ENCODE assay signal across 15 cellular contexts in the genomic region with DNA sequence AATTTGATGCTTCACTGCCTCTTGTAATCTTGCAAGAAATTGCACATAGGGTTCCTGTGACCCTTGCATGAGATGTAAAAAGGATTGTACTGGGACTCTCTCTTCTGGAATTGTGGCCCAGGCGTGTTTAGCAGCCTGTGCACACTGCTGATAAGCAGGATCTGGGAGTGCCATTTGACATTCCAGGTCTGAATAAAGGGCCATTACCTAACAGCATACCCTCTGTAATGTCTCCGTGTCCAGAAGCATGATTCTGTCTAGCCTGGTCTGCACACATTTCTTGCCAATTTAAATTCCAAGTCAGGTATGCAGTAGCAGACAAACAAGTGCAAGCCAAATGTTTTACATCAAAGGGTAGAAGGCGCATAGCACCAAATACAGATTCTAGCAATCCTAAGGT. TPM values are rescaled to one million over a fixed set of nuclear protein-coding genes. Genes with fewer than 3 reads are reported as not detected.
"Had no signal": no experiment of that assay in that cellular context is flagged by ENCODE, and none has a peak within 500 bp of the region (broad histone marks: within the 10 kb centered on the region; RNA-seq: fewer than 3 reads in every experiment).

No MANE protein-coding gene starts in this region.

- H3K27me3 Mint-ChIP-seq: activated naive CD8-positive, alpha-beta T cell treated with anti-CD3 and anti-CD28 coated beads, Interleukin-2, amount 50 U/mL, for 24 hours had no signal

- H3K4me1 ChIP-seq: pancreas, tibial nerve had no signal

- ATAC-seq: activated CD8-positive, alpha-beta T cell treated with anti-CD3 and anti-CD28 coated beads for 36 hours; activated naive CD8-positive, alpha-beta T cell treated with anti-CD3 and anti-CD28 coated beads, Interleukin-2, amount 50 U/mL, for 24 hours; gastrocnemius medialis; pancreas had no signal

- DNase-seq: activated CD8-positive, alpha-beta T cell treated with anti-CD3 and anti-CD28 coated beads for 36 hours; activated naive CD4-positive, alpha-beta T cell treated with anti-CD3 and anti-CD28 coated beads for 36 hours; activated naive CD8-positive, alpha-beta T cell treated with anti-CD3 and anti-CD28 coated beads, Interleukin-2, amount 50 U/mL, for 24 hours; activated T-cell treated with anti-CD3 and anti-CD28 coated beads, Interleukin-2, amount 50 U/mL, for 24 hours; aorta; brain microvascular endothelial cell; gastrocnemius medialis; heart right ventricle; mammary epithelial cell; pancreas; T1000 had no signal

- H3K4me3 ChIP-seq: coronary artery, gastrocnemius medialis, heart right ventricle, pancreas, tibial nerve had no signal

- H3K27ac ChIP-seq: brain microvascular endothelial cell, coronary artery, gastrocnemius medialis, pancreas, tibial nerve had no signal

- H3K9me3 Mint-ChIP-seq: activated CD4-positive, alpha-beta T cell treated with anti-CD3 and anti-CD28 coated beads, Interleukin-2, amount 10 ng/mL, durations not matched to agents 24 days and 14 days; activated CD8-positive, alpha-beta T cell treated with anti-CD3 and anti-CD28 coated beads for 36 hours; activated naive CD4-positive, alpha-beta T cell treated with anti-CD3 and anti-CD28 coated beads for 36 hours; activated naive CD8-positive, alpha-beta T cell treated with anti-CD3 and anti-CD28 coated beads, Interleukin-2, amount 50 U/mL, for 24 hours; activated T-cell treated with anti-CD3 and anti-CD28 coated beads, Interleukin-2, amount 50 U/mL, for 24 hours; stimulated activated naive CD8-positive, alpha-beta T cell treated with anti-CD3 and anti-CD28 coated beads, Interleukin-15, Interleukin-2, amounts not matched to agents 100 ng/mL and 50 ng/mL, for 24 hours had no signal

- H3K4me1 Mint-ChIP-seq: activated naive CD8-positive, alpha-beta T cell treated with anti-CD3 and anti-CD28 coated beads, Interleukin-2, amount 50 U/mL, for 24 hours had no signal

- H3K27me3 ChIP-seq: gastrocnemius medialis, heart right ventricle, pancreas, tibial nerve had no signal

- H3K27ac Mint-ChIP-seq: activated CD4-positive, alpha-beta T cell treated with anti-CD3 and anti-CD28 coated beads, Interleukin-2, amount 10 ng/mL, durations not matched to agents 24 days and 14 days; activated CD8-positive, alpha-beta T cell treated with anti-CD3 and anti-CD28 coated beads for 36 hours; activated naive CD4-positive, alpha-beta T cell treated with anti-CD3 and anti-CD28 coated beads for 36 hours; activated naive CD8-positive, alpha-beta T cell treated with anti-CD3 and anti-CD28 coated beads, Interleukin-2, amount 50 U/mL, for 24 hours; activated T-cell treated with anti-CD3 and anti-CD28 coated beads, Interleukin-2, amount 50 U/mL, for 24 hours; stimulated activated naive CD8-positive, alpha-beta T cell treated with anti-CD3 and anti-CD28 coated beads, Interleukin-15, Interleukin-2, amounts not matched to agents 100 ng/mL and 50 ng/mL, for 24 hours had no signal

- H3K4me3 Mint-ChIP-seq: activated CD4-positive, alpha-beta T cell treated with anti-CD3 and anti-CD28 coated beads, Interleukin-2, amount 10 ng/mL, durations not matched to agents 24 days and 14 days; activated CD8-positive, alpha-beta T cell treated with anti-CD3 and anti-CD28 coated beads for 36 hours; activated naive CD4-positive, alpha-beta T cell treated with anti-CD3 and anti-CD28 coated beads for 36 hours; activated naive CD8-positive, alpha-beta T cell treated with anti-CD3 and anti-CD28 coated beads, Interleukin-2, amount 50 U/mL, for 24 hours; activated T-cell treated with anti-CD3 and anti-CD28 coated beads, Interleukin-2, amount 50 U/mL, for 24 hours; stimulated activated naive CD8-positive, alpha-beta T cell treated with anti-CD3 and anti-CD28 coated beads, Interleukin-15, Interleukin-2, amounts not matched to agents 100 ng/mL and 50 ng/mL, for 24 hours had no signal

- H3K36me3 ChIP-seq: brain microvascular endothelial cell, gastrocnemius medialis, heart right ventricle, pancreas, tibial nerve had no signal

- H3K9me3 ChIP-seq: gastrocnemius medialis, heart right ventricle, pancreas, tibial nerve had no signal

RNA-seq across cellular contexts. Expression of gene ALDH2, which starts 57.2 kb away (rescaled TPM):
- polyA plus RNA-seq: mammary epithelial cell had no signal
